ENCODE assay signal across 1 cellular context in the genomic region with DNA sequence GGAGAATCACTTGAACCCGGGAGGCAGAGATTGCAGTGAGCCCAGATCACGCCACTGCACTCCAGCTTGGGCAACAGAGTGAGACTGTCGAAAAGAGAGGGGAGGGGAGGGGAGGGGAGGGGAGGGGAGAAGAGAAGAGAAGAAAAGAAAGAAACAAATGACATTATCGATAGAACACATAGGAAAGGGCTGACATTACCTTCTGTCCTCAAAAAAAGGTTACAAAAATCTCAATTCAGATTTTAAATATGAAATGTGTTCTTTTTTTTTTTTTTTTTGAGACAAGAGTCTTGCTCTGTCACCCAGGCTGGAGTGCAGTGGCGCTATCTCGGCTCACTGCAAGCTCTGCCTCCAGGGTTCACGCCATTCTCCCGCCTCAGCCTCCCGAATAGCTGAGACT.
TF ChIP-seq lines count a peak whose summit lies in the region.

No MANE protein-coding gene starts in this region.

TF ChIP-seq in HepG2, 621 proteins besides CTCF, POLR2A, EP300 and RAD21:
- TF ChIP-seq HNRNPK (IDR thresholded peaks at IDR 0.05; ENCODE audit: low read depth, low read length, poor library complexity, severe bottlenecking), result peak; percentile 85
